ENCODE assay signal across 8 cellular contexts in the genomic region with DNA sequence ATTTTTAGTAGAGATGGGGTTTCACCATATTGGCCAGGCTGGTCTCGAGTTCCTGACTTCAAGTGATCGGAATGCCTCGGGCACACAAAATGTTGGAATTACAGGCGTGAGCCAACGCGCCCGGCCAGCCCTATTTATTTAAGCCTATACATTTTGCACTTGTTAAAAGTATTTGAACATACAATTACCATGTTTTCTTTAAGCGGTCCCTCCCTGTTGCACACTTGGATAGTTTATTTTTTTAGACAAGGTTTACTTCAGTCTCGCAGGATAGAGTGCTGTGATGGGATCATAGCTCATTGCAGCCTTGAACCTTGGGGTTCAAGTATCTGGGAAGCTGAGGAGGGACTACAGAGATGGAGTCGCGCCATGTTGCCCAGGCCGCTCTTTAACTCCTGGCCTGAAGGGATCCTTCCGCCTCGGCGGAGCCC. TPM values are rescaled to one million over a fixed set of nuclear protein-coding genes. Genes with fewer than 3 reads are reported as not detected.
DNase-seq lines count a peak whose midpoint lies in the region; ATAC-seq and TF ChIP-seq lines count a peak whose summit lies in the region.

No MANE protein-coding gene starts in this region.

- no peaks in the 10 kb centered on the region; the same call in 1 of the 2 replicates for H3K9me3 ChIP-seq in AG04450 (ENCODE audit: control insufficient read depth, insufficient read depth, low read length)
- no peaks in the 10 kb centered on the region for H3K9me3 ChIP-seq in naive thymus-derived CD4-positive, alpha-beta T cell (ENCODE audit: control insufficient read depth in 2 of 3, low read length in 3 of 3)

- H3K27me3 Mint-ChIP-seq in naive thymus-derived CD4-positive, alpha-beta T cell, result no peaks in the 10 kb centered on the region

- DNase-seq in AG04450 (ENCODE audit: low read depth, low spot score), result no peak
- peak; percentile 8 for DNase-seq in HT-29 (ENCODE audit: low spot score)
- no peak for DNase-seq in choroid plexus epithelial cell (ENCODE audit: low read depth)
- no peak for DNase-seq in naive thymus-derived CD4-positive, alpha-beta T cell
- no peak for DNase-seq in stimulated activated CD4-positive, alpha-beta T cell treated with anti-CD3 and anti-CD28 coated beads, Interleukin-2, amount 100 ng/mL, for 48 hours
- DNase-seq in NCI-H748 treated with DMSO at 0.1 percent for 48 hours (lab: John Stamatoyannopoulos, UW), result no peak
- DNase-seq in AG08395 (ENCODE audit: low spot score), result no peak

- intact Hi-C loops in naive thymus-derived CD4-positive, alpha-beta T cell (cut with micrococcal nuclease), result loop anchor here (1.0 to 2.0 kb wide), 10 partner anchors 12 to 1371 kb away; a partner anchor contains a TSS

- H3K9me3 Mint-ChIP-seq in naive thymus-derived CD4-positive, alpha-beta T cell, result no peaks in the 10 kb centered on the region

- H3K27me3 ChIP-seq in AG04450 (ENCODE audit: control insufficient read depth, insufficient read depth, low read length), result no peaks in the 10 kb centered on the region
- no peaks in the 10 kb centered on the region for H3K27me3 ChIP-seq in naive thymus-derived CD4-positive, alpha-beta T cell (ENCODE audit: control insufficient read depth in 2 of 2, insufficient read depth in 2 of 2, low read length in 2 of 2)

- H3K4me1 ChIP-seq in naive thymus-derived CD4-positive, alpha-beta T cell (ENCODE audit: control insufficient read depth in 2 of 2, insufficient read depth in 2 of 2, low read length in 2 of 2), result peaks cover 0 to 4% of the 10 kb centered on the region in 2 donors

- peaks cover 0 to 3% (median 0%) of the 10 kb centered on the region in 3 experiments for H3K36me3 ChIP-seq in naive thymus-derived CD4-positive, alpha-beta T cell (ENCODE audit: control insufficient read depth in 2 of 3, insufficient read depth in 3 of 3, low read length in 3 of 3)

- peaks cover 0 to 14% (median 6%) of the 10 kb centered on the region in 7 donors for H3K4me1 Mint-ChIP-seq in naive thymus-derived CD4-positive, alpha-beta T cell

- CTCF ChIA-PET in AG04450 (lab: Charles Lee), result interaction anchor here (1.3 to 2.5 kb wide), 2 partner anchors 12 to 148 kb away, joined by 3 to 18 read pairs; no protein-coding TSS in a partner anchor
- CTCF ChIA-PET in naive thymus-derived CD4-positive, alpha-beta T cell (lab: Charles Lee), result interaction anchor here (1.4 to 1.6 kb wide), 2 partner anchors 11 to 148 kb away, joined by 3 to 8 read pairs; no protein-coding TSS in a partner anchor

- H3K27ac ChIP-seq in AG04450 (ENCODE audit: low read depth, low read length), result peak overlapping the region; percentile 21
- peak overlapping the region; percentile 84 for H3K27ac ChIP-seq in naive thymus-derived CD4-positive, alpha-beta T cell (ENCODE audit: low read depth, low read length)

- POLR2A ChIA-PET in AG04450 (lab: Yijun Ruan, JAX), result interaction anchor here (0.6 to 1.2 kb wide), 2 partner anchors 118 to 138 kb away, joined by 3 read pairs; a partner anchor contains a TSS
- POLR2A ChIA-PET in naive thymus-derived CD4-positive, alpha-beta T cell (lab: Charles Lee), result interaction anchor here (1.3 to 2.6 kb wide), 3 partner anchors 15 to 152 kb away, joined by 3 to 10 read pairs (median 8); a partner anchor contains a TSS

- TF ChIP-seq CTCF in AG04450 (IDR thresholded peaks at IDR 0.05; ENCODE audit: low read depth, low read length) (no peak), choroid plexus epithelial cell (conservative IDR thresholded peaks at IDR 0.05; ENCODE audit: low read depth, low read length) (no peak)

- no peaks in the 10 kb centered on the region for H3K36me3 Mint-ChIP-seq in naive thymus-derived CD4-positive, alpha-beta T cell

- no peak for ATAC-seq in naive thymus-derived CD4-positive, alpha-beta T cell
- ATAC-seq in HG03196 (IDR thresholded peaks at IDR 0.05; ENCODE audit: unreplicated experiment), result no peak

- H3K27ac Mint-ChIP-seq in naive thymus-derived CD4-positive, alpha-beta T cell, result peak overlapping the region; percentile 79 to 99 (median 97)

- H3K4me3 ChIP-seq in AG04450 (ENCODE audit: low read depth, low read length) (peak overlapping the region; percentile 43), choroid plexus epithelial cell (ENCODE audit: low read depth, low read length) (peak overlapping the region; percentile 81)
- peak overlapping the region; percentile 96 for H3K4me3 ChIP-seq in naive thymus-derived CD4-positive, alpha-beta T cell (ENCODE audit: low read length)

- peak overlapping the region; percentile 84 to 92 (median 90) for H3K4me3 Mint-ChIP-seq in naive thymus-derived CD4-positive, alpha-beta T cell

RNA-seq across cellular contexts. Expression of a gene that starts 35.7 kb away (rescaled TPM):
- 1.5 and 2.0 TPM in 2 replicates for polyA plus RNA-seq in AG04450 (2011; rRNA removed)
- 2.5 and 3.0 TPM in 2 replicates for polyA minus RNA-seq in AG04450 (2011; rRNA and poly(A)+ RNA removed)
- total RNA-seq in HT-29 (2014; rRNA removed; shearing (Covaris generic)), result 0.05 TPM in 1 of 2 replicates, not detected in the other
- total RNA-seq in naive thymus-derived CD4-positive, alpha-beta T cell, result not detected
- not detected for polyA plus RNA-seq in naive thymus-derived CD4-positive, alpha-beta T cell

Comparison
In these comparisons a context has a peak if more than half of its experiments do, and no peak if none do; other contexts are left out.
1. H3K4me3 ChIP-seq: peak in every context shown above with its lines; median percentile 96 in naive thymus-derived CD4-positive, alpha-beta T cell; 81 in choroid plexus epithelial cell; 43 in AG04450.